ENCODE assay signal across 8 cellular contexts in genomic region chr19:3692141-3693029, GRCh38. TPM values are rescaled to one million over a fixed set of nuclear protein-coding genes. Genes with fewer than 3 reads are reported as not detected.
A peak's percentile ranks its signal among the peaks of the same experiment; 100 is the strongest.
DNase-seq lines count a peak whose midpoint lies in the region; ATAC-seq, FAIRE-seq and TF ChIP-seq lines count a peak whose summit lies in the region.

No MANE protein-coding gene starts in this region.

- no peak overlapping the region for H3K9ac ChIP-seq in H1 (replicated peaks in 1 of 4; ENCODE audit: extremely low read depth in 1 of 4, low read depth in 3 of 4, low read length in 3 of 4)

- H3K79me1 ChIP-seq in H1 (ENCODE audit: low read depth, low read length): peaks cover 21% of the 10 kb centered on the region

- intact Hi-C loops in prostate gland (cut with DNase I): no loop called here

- H3K36me3 ChIP-seq in H1 (ENCODE audit: control insufficient read depth in 2 of 4, insufficient read depth in 4 of 4, low read length in 3 of 4) (no peaks in the 10 kb centered on the region), prostate gland (no peaks in the 10 kb centered on the region)

- peaks cover 9% of the 10 kb centered on the region; the same call in 1 of the 2 replicates for H3K23me2 ChIP-seq in H1 (ENCODE audit: low read depth, low read length)

- H4K5ac ChIP-seq in H1 (ENCODE audit: insufficient read length, low read depth, low read length): no peak overlapping the region

- 0 out of 2 replicates have a peak overlapping the region, but pooled peaks have one; percentile 35 for H2BK5ac ChIP-seq in H1 (ENCODE audit: low read depth, low read length)

- TF ChIP-seq CTCF in GM12873 (IDR thresholded peaks at IDR 0.05; ENCODE audit: insufficient read depth, low read depth, low read length, missing control alignments) (peak; percentile 76), H1 (IDR thresholded peaks at IDR 0.05; ENCODE audit: control extremely low read depth in 1 of 3, insufficient read depth in 1 of 3, low read depth in 1 of 3, low read length in 3 of 3) (peak; percentile 53 to 76 (median 70)), prostate gland (IDR thresholded peaks at IDR 0.05) (peak in 3 of 4 experiments; percentile 22 to 41 (median 29))

- H3K27me3 ChIP-seq in H1 (replicated peaks in 1 of 4; ENCODE audit: control insufficient read depth in 3 of 4, extremely low read depth in 1 of 4, insufficient read depth in 3 of 4, low read length in 3 of 4) (no peaks in the 10 kb centered on the region; a peak in 1 of 7 replicates), prostate gland (replicated peaks; ENCODE audit: insufficient read depth) (no peaks in the 10 kb centered on the region)

- TF ChIP-seq POLR2A in H1 (IDR thresholded peaks at IDR 0.05; ENCODE audit: control extremely low read depth in 1 of 2, low read depth in 2 of 2, low read length in 2 of 2): no peak
- TF ChIP-seq POLR2A in prostate gland (IDR thresholded peaks at IDR 0.05): no peak

- peak; percentile 49 to 61 for DNase-seq in activated CD4-positive, alpha-beta T cell treated with anti-CD3 and anti-CD28 coated beads for 4 hours
- DNase-seq in H1 (ENCODE audit: low read depth in 1 of 2, low spot score in 2 of 2) (peak in 1 of 2 experiments; percentile 84), prostate gland (ENCODE audit: low spot score) (no peak), NCI-H2196 (lab: John Stamatoyannopoulos, UW; ENCODE audit: unreplicated experiment) (no peak), epidermal melanocyte (ENCODE audit: insufficient read length, low spot score) (no peak)
- no peak for DNase-seq in NK-92 treated with Interleukin-12 subunit alpha and Interleukin-12 subunit beta, amount 100 ng/mL, for 24 hours (lab: John Stamatoyannopoulos, UW)

- POLR2A ChIA-PET in H1 (lab: Charles Lee; ENCODE audit: partially characterized antibody): interaction anchor here (0.9 to 2.3 kb wide), 3 partner anchors 9 to 12 kb away, joined by 3 to 6 read pairs (median 4); no protein-coding TSS in a partner anchor

- no peak overlapping the region for H3K23ac ChIP-seq in H1 (ENCODE audit: insufficient read length)

- no peak overlapping the region for H2AFZ ChIP-seq in H1 (ENCODE audit: low read length)

- H4K8ac ChIP-seq in H1 (ENCODE audit: extremely low read depth, insufficient read depth, low read length): peak overlapping the region; percentile 41

- no peaks in the 10 kb centered on the region for H3K9me3 ChIP-seq in H1 (ENCODE audit: insufficient read depth in 2 of 2, low read depth in 1 of 2, low read length in 1 of 2)
- no peaks in the 10 kb centered on the region for H3K9me3 ChIP-seq in prostate gland

- peak; percentile 7 to 32; a peak in 3 of 4 replicates for TF ChIP-seq RAD21 in H1 (IDR thresholded peaks at IDR 0.05 in 1 of 2, conservative IDR thresholded peaks at IDR 0.05 in 1 of 2; ENCODE audit: low read depth in 2 of 2, low read length in 2 of 2)

- H3K4me3 ChIP-seq in H1 (ENCODE audit: extremely low read depth in 1 of 4, insufficient read depth in 2 of 4, low read depth in 3 of 4, low read length in 4 of 4) (no peak overlapping the region), prostate gland (no peak overlapping the region)

- H4K91ac ChIP-seq in H1 (replicated peaks; ENCODE audit: insufficient read length, low read length): no peak overlapping the region

- no peak for TF ChIP-seq EP300 in H1 (IDR thresholded peaks at IDR 0.05; ENCODE audit: borderline replicate concordance in 1 of 2, low read depth in 2 of 2, low read length in 2 of 2)

- peaks cover 12 to 34% of the 10 kb centered on the region in 2 experiments for H4K20me1 ChIP-seq in H1 (replicated peaks in 1 of 2; ENCODE audit: control insufficient read depth in 1 of 2, insufficient read depth in 2 of 2, low read length in 2 of 2)

- WGBS in H1 (ENCODE audit: extremely low coverage in 1 of 2, insufficient coverage in 1 of 2, insufficient read length in 1 of 2, insufficient replicate concordance in 2 of 2, low coverage in 1 of 2, low lambda C conversion rate in 2 of 2, missing lambda C conversion rate in 1 of 2), 2 experiments: 85% methylated on average over 24 of the region's 25 CpGs; no CpG with 5 or more reads in 1 of the 2 experiments
- 85% methylated on average over 25 of the region's 25 CpGs for WGBS in prostate gland

- H2BK120ac ChIP-seq in H1 (replicated peaks; ENCODE audit: low read depth, low read length): no peak overlapping the region

- H3K4me1 ChIP-seq in H1 (replicated peaks in 1 of 4; ENCODE audit: control insufficient read depth in 3 of 4, insufficient read depth in 4 of 4, low read length in 3 of 4) (peaks cover 0 to 11% (median 8%) of the 10 kb centered on the region in 4 experiments; a peak in 5 of 7 replicates), prostate gland (replicated peaks) (peaks cover 6% of the 10 kb centered on the region)

- H3K14ac ChIP-seq in H1 (ENCODE audit: insufficient read length): no peak overlapping the region

- no peak overlapping the region for H3K4me2 ChIP-seq in H1 (ENCODE audit: insufficient read depth in 1 of 2, low read depth in 2 of 2, low read length in 2 of 2)

- FAIRE-seq in H1 (lab: Jason Lieb, UNC): no peak

- no peak overlapping the region for H3K18ac ChIP-seq in H1 (ENCODE audit: extremely low read depth, low read length)

- peaks cover 0 to 53% of the 10 kb centered on the region in 2 experiments; a peak in 3 of 4 replicates for H3K79me2 ChIP-seq in H1 (ENCODE audit: control insufficient read depth in 1 of 2, insufficient read depth in 2 of 2, low read length in 2 of 2)

- CTCF ChIA-PET in H1 (lab: Charles Lee; ENCODE audit: partially characterized antibody): interaction anchor here (0.5 to 8.8 kb wide), 27 partner anchors 8 to 1997 kb away, joined by 3 to 85 read pairs (median 3); partner anchors contain the start of gene TJP3

- H2AK5ac ChIP-seq in H1 (ENCODE audit: low read depth, low read length): no peak overlapping the region

- H2BK15ac ChIP-seq in H1 (ENCODE audit: low read length): no peak overlapping the region

- no peak overlapping the region for H2BK12ac ChIP-seq in H1 (ENCODE audit: low read depth, low read length)

- no peak overlapping the region for H3K4ac ChIP-seq in H1 (replicated peaks; ENCODE audit: insufficient read length, low read depth, low read length)

- ATAC-seq in GM21528 (IDR thresholded peaks at IDR 0.05; ENCODE audit: low FRiP score, unreplicated experiment): no peak

- no peak overlapping the region for H3K56ac ChIP-seq in H1 (replicated peaks; ENCODE audit: insufficient read length, low read depth, low read length)

- H3K27ac ChIP-seq in H1 (ENCODE audit: low read depth, low read length) (no peak overlapping the region), prostate gland (peak overlapping the region in 1 of 2 donors; percentile 13)

- no peak overlapping the region for H2BK20ac ChIP-seq in H1 (ENCODE audit: low read length)

TF ChIP-seq in H1, 55 proteins besides CTCF, POLR2A, EP300 and RAD21:
- TF ChIP-seq KDM1A (IDR thresholded peaks at IDR 0.05; ENCODE audit: borderline replicate concordance, low read length): peak; percentile 95; the same call in 1 of the 2 replicates
- TF ChIP-seq PHF8 (conservative IDR thresholded peaks at IDR 0.05; ENCODE audit: low read depth, low read length): no peak
- no peak for TF ChIP-seq RFX5 (IDR thresholded peaks at IDR 0.05; ENCODE audit: borderline replicate concordance, low read depth, low read length)
- TF ChIP-seq HDAC2 (IDR thresholded peaks at IDR 0.05; ENCODE audit: borderline replicate concordance in 1 of 2, low read depth in 2 of 2, low read length in 2 of 2): 0 out of 4 replicates have a peak, but pooled peaks of 1 of the 2 experiments have one; percentile 47
- TF ChIP-seq MAX (IDR thresholded peaks at IDR 0.05): 0 out of 2 replicates have a peak, but pooled peaks have one; percentile 22
- no peak for TF ChIP-seq BCL11A (IDR thresholded peaks at IDR 0.05; ENCODE audit: low read depth in 2 of 2, low read length in 2 of 2)
- TF ChIP-seq TAF1 (IDR thresholded peaks at IDR 0.05; ENCODE audit: low read depth, low read length): no peak

RNA-seq across cellular contexts. Expression of gene PIP5K1C, which starts 7.9 kb away (rescaled TPM):
- 31.3 and 32.9 TPM in 2 replicates for total RNA-seq in H1 (2021; fragmentation: NEBNext Ultra II Directional; extraction: Animal tissue kit (Norgen Biotek cat#: 25700))
- 10.6 and 20.4 TPM in 2 replicates for polyA plus RNA-seq in H1 (2011; rRNA removed)
- polyA plus RNA-seq in H1 (2011; cell fraction: cytosol; rRNA removed): 7.1 TPM
- polyA plus RNA-seq in H1 (2011; cell fraction: nucleus; rRNA removed): 30.2 TPM
- 18.6 to 28.3 TPM (median 25.8 TPM) in 4 replicates for polyA plus RNA-seq in H1 (2012, experiment 1 of 2)
- 19.0 TPM for polyA plus RNA-seq in H1 (2012, experiment 2 of 2)
- 19.7 TPM for polyA plus RNA-seq in H1 (2013, experiment 1 of 2)
- 18.8 TPM for polyA plus RNA-seq in H1 (2013, experiment 2 of 2)
- polyA minus RNA-seq in H1 (2011; rRNA and poly(A)+ RNA removed): 21.0 and 23.7 TPM in 2 replicates
- 19.8 TPM for polyA minus RNA-seq in H1 (2011; cell fraction: cytosol; rRNA and poly(A)+ RNA removed)
- polyA minus RNA-seq in H1 (2011; cell fraction: nucleus; rRNA and poly(A)+ RNA removed): 19.9 TPM
- 10 to 100 TPM; 34.3 to 75.5 TPM for total RNA-seq in prostate gland

RNA-seq across cellular contexts. Expression of gene TJP3, which starts 15.8 kb away (rescaled TPM):
- 24.6 and 26.1 TPM in 2 replicates for total RNA-seq in H1 (2021; fragmentation: NEBNext Ultra II Directional; extraction: Animal tissue kit (Norgen Biotek cat#: 25700))
- polyA plus RNA-seq in H1 (2011; rRNA removed): 17.1 and 30.2 TPM in 2 replicates
- polyA plus RNA-seq in H1 (2011; cell fraction: cytosol; rRNA removed): 22.0 TPM
- polyA plus RNA-seq in H1 (2011; cell fraction: nucleus; rRNA removed): 41.8 TPM
- polyA plus RNA-seq in H1 (2012, experiment 1 of 2): 29.8 to 44.6 TPM (median 40.4 TPM) in 4 replicates
- 36.2 TPM for polyA plus RNA-seq in H1 (2012, experiment 2 of 2)
- 37.5 TPM for polyA plus RNA-seq in H1 (2013, experiment 1 of 2)
- polyA plus RNA-seq in H1 (2013, experiment 2 of 2): 30.4 TPM
- polyA minus RNA-seq in H1 (2011; rRNA and poly(A)+ RNA removed): 9.9 and 14.4 TPM in 2 replicates
- 18.3 TPM for polyA minus RNA-seq in H1 (2011; cell fraction: cytosol; rRNA and poly(A)+ RNA removed)
- 12.6 TPM for polyA minus RNA-seq in H1 (2011; cell fraction: nucleus; rRNA and poly(A)+ RNA removed)
- total RNA-seq in prostate gland: 10 to 100 TPM; 14.6 to 17.8 TPM

Comparison
In these comparisons a context has a peak if more than half of its experiments do, and no peak if none do; other contexts are left out.
1. DNase-seq: peak in activated CD4-positive, alpha-beta T cell treated with anti-CD3 and anti-CD28 coated beads for 4 hours (2 of 2); none in prostate gland (single experiment), NK-92 treated with Interleukin-12 subunit alpha and Interleukin-12 subunit beta, amount 100 ng/mL, for 24 hours (single experiment), NCI-H2196 (single experiment) and epidermal melanocyte (single experiment).
2. Peak in every context shown above with its lines, with median percentiles within 50 percentile points of each other: CTCF ChIP-seq.